Comparison of ENCODE assay signal across 13 cellular contexts in the genomic region with DNA sequence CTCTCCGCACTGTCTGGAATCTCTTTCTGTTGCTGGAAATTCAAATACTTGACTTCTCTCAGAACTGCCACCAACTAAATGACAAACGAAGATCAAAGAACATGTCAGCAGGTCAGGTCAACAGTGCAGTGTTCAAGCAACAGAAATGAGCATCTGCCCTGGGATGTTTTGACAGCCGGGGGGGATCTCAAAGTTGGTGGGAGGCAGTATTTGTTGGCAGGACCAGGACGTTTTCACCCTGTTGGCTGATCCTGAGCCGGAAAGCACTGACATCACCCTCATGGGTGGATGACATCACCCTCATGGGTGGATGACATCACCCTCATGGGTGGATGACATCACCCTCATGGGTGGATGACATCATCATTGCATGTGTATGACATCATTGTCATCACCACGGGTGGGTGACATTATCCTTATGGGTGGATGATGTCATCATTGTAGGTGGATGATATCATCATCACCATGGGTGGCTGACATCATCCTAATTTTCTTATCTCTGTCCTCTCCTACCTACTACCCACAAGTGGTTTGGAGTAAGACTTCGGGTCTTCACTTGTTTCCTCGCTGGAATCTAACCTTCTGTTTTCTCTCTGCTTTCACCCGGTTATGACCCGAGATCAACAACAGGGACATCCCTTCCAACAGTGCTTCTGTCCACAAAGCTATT. TPM values are rescaled to one million over a fixed set of nuclear protein-coding genes. Genes with fewer than 3 reads are reported as not detected.
DNase-seq lines count a peak whose midpoint lies in the region; ATAC-seq, FAIRE-seq and TF ChIP-seq lines count a peak whose summit lies in the region.
"Had no signal": no experiment of that assay in that cellular context is flagged by ENCODE, and none has a peak within 500 bp of the region (broad histone marks: within the 10 kb centered on the region; RNA-seq: fewer than 3 reads in every experiment).

No MANE protein-coding gene starts in this region.

- H3K9me3 ChIP-seq in astrocyte (ENCODE audit: insufficient read depth, low read depth, low read length), result peaks cover 2% of the 10 kb centered on the region
- no peaks in the 10 kb centered on the region for H3K9me3 ChIP-seq in neuronal stem cell (replicated peaks in 1 of 2; ENCODE audit: control insufficient read depth in 2 of 2, insufficient read depth in 1 of 2, low read depth in 1 of 2, low read length in 2 of 2)
- H3K9me3 ChIP-seq: transverse colon had no signal

- H2AK5ac ChIP-seq in neuronal stem cell (ENCODE audit: low read depth, low read length), result no peak overlapping the region

- H3K18ac ChIP-seq in neuronal stem cell (ENCODE audit: low read length), result no peak overlapping the region

- no peak overlapping the region for H4K91ac ChIP-seq in neuronal stem cell (ENCODE audit: low read depth, low read length, poor library complexity)

- H3K9ac ChIP-seq in astrocyte (ENCODE audit: low read length) (no peak overlapping the region), neuronal stem cell (ENCODE audit: low read depth, low read length, poor library complexity) (no peak overlapping the region)

- H2BK120ac ChIP-seq in neuronal stem cell (ENCODE audit: low read depth, low read length), result no peak overlapping the region

- TF ChIP-seq POLR2A in NB4 (IDR thresholded peaks at IDR 0.05; ENCODE audit: extremely low read depth, insufficient read length), result no peak

- H3K4me2 ChIP-seq in astrocyte (ENCODE audit: low read length) (no peak overlapping the region), neuronal stem cell (ENCODE audit: insufficient read depth, low read length, poor library complexity, severe bottlenecking) (no peak overlapping the region)

- H3K27me3 Mint-ChIP-seq in activated CD4-positive, alpha-beta T cell treated with anti-CD3 and anti-CD28 coated beads, Interleukin-2, amount 10 ng/mL, durations not matched to agents 24 days and 14 days, result peaks cover 5% of the 10 kb centered on the region
- H3K27me3 Mint-ChIP-seq in astrocyte (ENCODE audit: low read depth, unreplicated experiment), result peaks cover 3% of the 10 kb centered on the region

- no peak overlapping the region for H2AFZ ChIP-seq in astrocyte (ENCODE audit: low read depth, low read length)
- H2AFZ ChIP-seq in neuronal stem cell (ENCODE audit: low read length), result no peak overlapping the region

- peaks cover 11% of the 10 kb centered on the region for H3K4me1 ChIP-seq in astrocyte (ENCODE audit: insufficient read depth, low read length)
- no peaks in the 10 kb centered on the region for H3K4me1 ChIP-seq in neuronal stem cell (ENCODE audit: control insufficient read depth in 2 of 2, insufficient read depth in 1 of 2, low read depth in 1 of 2, low read length in 2 of 2)
- H3K4me1 ChIP-seq: transverse colon had no signal

- no peak overlapping the region for H2BK5ac ChIP-seq in neuronal stem cell (ENCODE audit: low read length)

- intact Hi-C loops in activated CD4-positive, alpha-beta T cell treated with anti-CD3 and anti-CD28 coated beads, Interleukin-2, amount 10 ng/mL, durations not matched to agents 24 days and 14 days (cut with micrococcal nuclease), result no loop called here

- no peak overlapping the region for H2BK12ac ChIP-seq in neuronal stem cell (ENCODE audit: low read length)

- FAIRE-seq in astrocyte (lab: Jason Lieb, UNC), result no peak
- FAIRE-seq: islet of Langerhans had no signal

- H3K9me3 Mint-ChIP-seq in activated CD4-positive, alpha-beta T cell treated with anti-CD3 and anti-CD28 coated beads, Interleukin-2, amount 10 ng/mL, durations not matched to agents 24 days and 14 days, result no peaks in the 10 kb centered on the region
- no peaks in the 10 kb centered on the region for H3K9me3 Mint-ChIP-seq in astrocyte (ENCODE audit: unreplicated experiment)
- H3K9me3 Mint-ChIP-seq: naive thymus-derived CD8-positive, alpha-beta T cell had no signal

- no peaks in the 10 kb centered on the region for H3K79me1 ChIP-seq in neuronal stem cell (ENCODE audit: low read depth, low read length)

- no peak overlapping the region for H2BK15ac ChIP-seq in neuronal stem cell (ENCODE audit: low read length)

- H3K79me2 ChIP-seq in astrocyte (ENCODE audit: insufficient read depth, low read length), result no peaks in the 10 kb centered on the region

- H4K8ac ChIP-seq in neuronal stem cell (ENCODE audit: low read depth, low read length), result no peak overlapping the region

- DNase-seq in activated CD4-positive, alpha-beta T cell treated with anti-CD3 and anti-CD28 coated beads, Interleukin-2, amount 10 ng/mL, durations not matched to agents 24 days and 14 days, result peak; percentile 64
- no peak for DNase-seq in activated CD4-positive, alpha-beta T cell treated with anti-CD3 and anti-CD28 coated beads for 1 hour
- DNase-seq in NB4 (ENCODE audit: low read depth) (peak; percentile 16), astrocyte (ENCODE audit: low read depth) (no peak), neuronal stem cell (ENCODE audit: low spot score) (no peak), SW 1271 (lab: John Stamatoyannopoulos, UW) (no peak)
- DNase-seq in activated CD8-positive, alpha-beta memory T cell treated with anti-CD3 and anti-CD28 coated beads for 24 hours, result no peak
- DNase-seq: activated effector memory CD4-positive, alpha-beta T cell treated with anti-CD3 and anti-CD28 coated beads, Interleukin-2, amount 50 U/mL, for 16 hours; naive thymus-derived CD8-positive, alpha-beta T cell; NCI-H2227 treated with DMSO at 0.1 percent for 48 hours; transverse colon had no signal

- H3K36me3 ChIP-seq in astrocyte (ENCODE audit: insufficient read depth, low read length) (no peaks in the 10 kb centered on the region), neuronal stem cell (replicated peaks in 1 of 2; ENCODE audit: control insufficient read depth in 2 of 2, insufficient read depth in 2 of 2, low read length in 2 of 2) (no peaks in the 10 kb centered on the region)
- H3K36me3 ChIP-seq: transverse colon had no signal

- no peaks in the 10 kb centered on the region for H4K20me1 ChIP-seq in astrocyte (ENCODE audit: insufficient read depth, low read length)

- H3K4me3 Mint-ChIP-seq in activated CD4-positive, alpha-beta T cell treated with anti-CD3 and anti-CD28 coated beads, Interleukin-2, amount 10 ng/mL, durations not matched to agents 24 days and 14 days, result no peak overlapping the region
- no peak overlapping the region for H3K4me3 Mint-ChIP-seq in astrocyte (ENCODE audit: unreplicated experiment)
- H3K4me3 Mint-ChIP-seq: naive thymus-derived CD8-positive, alpha-beta T cell had no signal

- TF ChIP-seq CTCF in NB4 (IDR thresholded peaks at IDR 0.05; ENCODE audit: low read depth, low read length) (no peak), astrocyte (IDR thresholded peaks at IDR 0.05; ENCODE audit: insufficient read depth, low read depth, low read length) (no peak)

- no peak overlapping the region for H3K4me3 ChIP-seq in NB4 (ENCODE audit: low read depth, low read length)
- H3K4me3 ChIP-seq in astrocyte (ENCODE audit: insufficient read depth, low read depth, low read length), result no peak overlapping the region
- no peak overlapping the region for H3K4me3 ChIP-seq in neuronal stem cell (ENCODE audit: low read length in 2 of 2)
- H3K4me3 ChIP-seq: transverse colon had no signal

- H3K27me3 ChIP-seq in astrocyte (ENCODE audit: insufficient read depth, low read length) (no peaks in the 10 kb centered on the region), neuronal stem cell (ENCODE audit: control insufficient read depth in 3 of 3, insufficient read depth in 3 of 3, low read depth in 1 of 3, low read length in 3 of 3) (peaks cover 0 to 5% (median 2%) of the 10 kb centered on the region in 3 experiments)

- WGBS in neuronal stem cell (ENCODE audit: extremely low coverage in 2 of 2, insufficient read length in 2 of 2, insufficient replicate concordance in 1 of 2), 2 donors, result no CpG with 5 or more reads among the region's 10 CpGs

- no peak for ATAC-seq in HG03097 (IDR thresholded peaks at IDR 0.05; ENCODE audit: low FRiP score, unreplicated experiment)
- ATAC-seq: naive thymus-derived CD8-positive, alpha-beta T cell had no signal

- H3K36me3 Mint-ChIP-seq in activated CD4-positive, alpha-beta T cell treated with anti-CD3 and anti-CD28 coated beads, Interleukin-2, amount 10 ng/mL, durations not matched to agents 24 days and 14 days (ENCODE audit: low read depth), result no peaks in the 10 kb centered on the region
- H3K36me3 Mint-ChIP-seq in astrocyte (ENCODE audit: low read depth, unreplicated experiment), result no peaks in the 10 kb centered on the region
- H3K36me3 Mint-ChIP-seq: naive thymus-derived CD8-positive, alpha-beta T cell had no signal

- peak overlapping the region; percentile 25 for H3K14ac ChIP-seq in neuronal stem cell (ENCODE audit: low read length)

- H3K27ac ChIP-seq in astrocyte (ENCODE audit: low read depth, low read length) (peak overlapping the region; percentile 20), neuronal stem cell (replicated peaks; ENCODE audit: low read length) (no peak overlapping the region)
- H3K27ac ChIP-seq: transverse colon had no signal

- no peak overlapping the region for H3K27ac Mint-ChIP-seq in activated CD4-positive, alpha-beta T cell treated with anti-CD3 and anti-CD28 coated beads, Interleukin-2, amount 10 ng/mL, durations not matched to agents 24 days and 14 days
- no peak overlapping the region for H3K27ac Mint-ChIP-seq in astrocyte (ENCODE audit: unreplicated experiment)
- H3K27ac Mint-ChIP-seq: naive thymus-derived CD8-positive, alpha-beta T cell had no signal

- peaks cover 2% of the 10 kb centered on the region for H3K4me1 Mint-ChIP-seq in activated CD4-positive, alpha-beta T cell treated with anti-CD3 and anti-CD28 coated beads, Interleukin-2, amount 10 ng/mL, durations not matched to agents 24 days and 14 days
- no peaks in the 10 kb centered on the region for H3K4me1 Mint-ChIP-seq in astrocyte (ENCODE audit: low read depth, unreplicated experiment)

- H3K23ac ChIP-seq in neuronal stem cell (ENCODE audit: low read depth, low read length, poor library complexity), result no peak overlapping the region

- no peak overlapping the region for H3K4ac ChIP-seq in neuronal stem cell (ENCODE audit: low read length)

RNA-seq across cellular contexts. Expression of a gene that starts 18.9 kb away (rescaled TPM):
- total RNA-seq in activated CD4-positive, alpha-beta T cell treated with anti-CD3 and anti-CD28 coated beads, Interleukin-2, amount 10 ng/mL, durations not matched to agents 24 days and 14 days, result 0.02 TPM in 2 replicates
- 0.12 and 0.14 TPM in 2 replicates for total RNA-seq in astrocyte
- 0.03 TPM for polyA plus RNA-seq in neuronal stem cell (2013, experiment 1 of 2)
- 0.04 TPM for polyA plus RNA-seq in neuronal stem cell (2013, experiment 2 of 2)

Comparison
In these comparisons a context has a peak if more than half of its experiments do, and no peak if none do; other contexts are left out.
1. DNase-seq: peak in activated CD4-positive, alpha-beta T cell treated with anti-CD3 and anti-CD28 coated beads, Interleukin-2, amount 10 ng/mL, durations not matched to agents 24 days and 14 days (single experiment) and NB4 (single experiment); none in activated CD4-positive, alpha-beta T cell treated with anti-CD3 and anti-CD28 coated beads for 1 hour (single experiment), astrocyte (single experiment), neuronal stem cell (single experiment), activated CD8-positive, alpha-beta memory T cell treated with anti-CD3 and anti-CD28 coated beads for 24 hours (single experiment) and SW 1271 (0 of 2).